ENCODE assay signal across 13 cellular contexts in the genomic region with DNA sequence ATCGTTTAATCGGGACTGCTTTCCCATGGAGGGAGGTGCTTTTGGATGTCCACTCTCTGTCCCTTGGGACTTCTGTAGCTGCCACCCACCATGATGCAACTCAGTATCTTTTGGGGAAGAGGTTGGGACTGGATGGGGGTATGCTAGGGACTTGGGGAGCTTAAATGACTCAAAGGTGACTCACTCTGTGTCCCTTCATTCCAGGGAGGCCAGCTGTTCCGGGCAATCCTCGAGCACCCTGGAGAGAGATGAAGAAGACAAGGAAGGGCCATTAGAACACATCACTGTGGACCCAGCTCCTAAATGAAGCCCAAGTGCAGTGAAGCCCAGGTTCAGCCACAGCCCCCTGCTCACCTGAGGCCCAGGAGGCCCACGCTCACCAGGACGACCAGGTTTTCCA. TPM values are rescaled to one million over a fixed set of nuclear protein-coding genes. Genes with fewer than 3 reads are reported as not detected.
DNase-seq lines count a peak whose midpoint lies in the region; ATAC-seq and TF ChIP-seq lines count a peak whose summit lies in the region.
"Had no signal": no experiment of that assay in that cellular context is flagged by ENCODE, and none has a peak within 500 bp of the region (broad histone marks: within the 10 kb centered on the region; RNA-seq: fewer than 3 reads in every experiment).

No MANE protein-coding gene starts in this region.

- H3K4me1 ChIP-seq in SJCRH30 (peaks cover 21% of the 10 kb centered on the region), sigmoid colon (peaks cover 0 to 80% (median 65%) of the 10 kb centered on the region in 4 donors)

- peak overlapping the region; percentile 62 for H3K27ac ChIP-seq in SJCRH30
- peak overlapping the region; percentile 87 to 99 (median 96) for H3K27ac ChIP-seq in sigmoid colon
- H3K27ac ChIP-seq: PC-9 had no signal

- intact Hi-C loops in sigmoid colon (cut with DNase I): no loop called here

- ATAC-seq in GM18498 (IDR thresholded peaks at IDR 0.05; ENCODE audit: unreplicated experiment) (no peak), GM21619 (IDR thresholded peaks at IDR 0.05; ENCODE audit: unreplicated experiment) (no peak)
- ATAC-seq: effector memory CD8-positive, alpha-beta T cell had no signal

- H3K9me3 ChIP-seq in SJCRH30 (replicated peaks) (no peaks in the 10 kb centered on the region), sigmoid colon (no peaks in the 10 kb centered on the region)
- H3K9me3 ChIP-seq: BE2C had no signal

- TF ChIP-seq CTCF in fibroblast of pulmonary artery (IDR thresholded peaks at IDR 0.05; ENCODE audit: low read length, missing control alignments) (no peak), sigmoid colon (IDR thresholded peaks at IDR 0.05) (no peak)

- TF ChIP-seq EP300 in sigmoid colon (IDR thresholded peaks at IDR 0.05): no peak

- H3K4me3 ChIP-seq in SJCRH30 (no peak overlapping the region), fibroblast of pulmonary artery (replicated peaks; ENCODE audit: low read depth, low read length) (peak overlapping the region; percentile 98), sigmoid colon (no peak overlapping the region)
- H3K4me3 ChIP-seq: PC-9 had no signal

- no peak for TF ChIP-seq POLR2A in sigmoid colon (IDR thresholded peaks at IDR 0.05)

- DNase-seq in AG08395 (ENCODE audit: low spot score) (peak; percentile 34), SJCRH30 (peak; percentile 64 to 66), fibroblast of pulmonary artery (ENCODE audit: low read depth) (peak; percentile 53), sigmoid colon (peak; percentile 79), NCI-H2196 treated with DMSO at 0.1 percent for 48 hours (lab: John Stamatoyannopoulos, UW; ENCODE audit: unreplicated experiment) (no peak), NCI-H2227 treated with DMSO at 0.1 percent for 48 hours (lab: John Stamatoyannopoulos, UW) (no peak)
- DNase-seq: BE2C; effector memory CD8-positive, alpha-beta T cell; MV-4-11 had no signal

- H3K36me3 ChIP-seq in SJCRH30: no peaks in the 10 kb centered on the region
- peaks cover 65 to 78% (median 67%) of the 10 kb centered on the region in 4 donors for H3K36me3 ChIP-seq in sigmoid colon
- H3K36me3 ChIP-seq: BE2C had no signal

- H3K27me3 ChIP-seq in SJCRH30: peaks cover 8% of the 10 kb centered on the region
- H3K27me3 ChIP-seq in sigmoid colon: no peaks in the 10 kb centered on the region

- WGBS in sigmoid colon, 2 donors: 79% methylated on average over 6 of the region's 6 CpGs

RNA-seq across cellular contexts. Expression of a gene that starts 4.6 kb away (rescaled TPM):
- 4.2 and 4.4 TPM in 2 replicates for total RNA-seq in SJCRH30 (2014; rRNA removed; shearing (Covaris generic))
- 100 to 1,000 TPM in 1 of 4 donors, 10 to 100 TPM in 3; 43.6 to 459 (median 71.4) TPM for total RNA-seq in sigmoid colon
- 10 to 100 TPM in 2 of 3 donors, 1 to 10 TPM in 1; 7.8 to 96.7 (median 10.2) TPM for polyA plus RNA-seq in sigmoid colon

RNA-seq across cellular contexts. Expression of a gene that starts 31.0 kb away (rescaled TPM):
- 43.2 and 43.4 TPM in 2 replicates for total RNA-seq in SJCRH30 (2014; rRNA removed; shearing (Covaris generic))
- total RNA-seq in sigmoid colon: 10 to 100 TPM; 27.3 to 80.1 (median 56.1) TPM
- polyA plus RNA-seq in sigmoid colon: 1 to 10 TPM; 2.5 to 7.2 (median 4.6) TPM
- total RNA-seq: lung microvascular endothelial cell, PC-9 had no signal

RNA-seq across cellular contexts. Expression of a gene that starts 46.3 kb away (rescaled TPM):
- total RNA-seq in SJCRH30 (2014; rRNA removed; shearing (Covaris generic)): 32.1 TPM in 2 replicates
- 10 to 100 TPM; 15.3 to 18.8 (median 16.8) TPM for total RNA-seq in sigmoid colon
- 10 to 100 TPM in 2 of 3 donors, 1 to 10 TPM in 1; 9.0 to 38.7 (median 10.9) TPM for polyA plus RNA-seq in sigmoid colon

Comparison
In these comparisons a context has a peak if more than half of its experiments do, and no peak if none do; other contexts are left out.
1. DNase-seq: peak in AG08395 (single experiment), SJCRH30 (2 of 2), fibroblast of pulmonary artery (single experiment) and sigmoid colon (single experiment); none in NCI-H2196 treated with DMSO at 0.1 percent for 48 hours (single experiment) and NCI-H2227 treated with DMSO at 0.1 percent for 48 hours (single experiment).